In the genomic region with DNA sequence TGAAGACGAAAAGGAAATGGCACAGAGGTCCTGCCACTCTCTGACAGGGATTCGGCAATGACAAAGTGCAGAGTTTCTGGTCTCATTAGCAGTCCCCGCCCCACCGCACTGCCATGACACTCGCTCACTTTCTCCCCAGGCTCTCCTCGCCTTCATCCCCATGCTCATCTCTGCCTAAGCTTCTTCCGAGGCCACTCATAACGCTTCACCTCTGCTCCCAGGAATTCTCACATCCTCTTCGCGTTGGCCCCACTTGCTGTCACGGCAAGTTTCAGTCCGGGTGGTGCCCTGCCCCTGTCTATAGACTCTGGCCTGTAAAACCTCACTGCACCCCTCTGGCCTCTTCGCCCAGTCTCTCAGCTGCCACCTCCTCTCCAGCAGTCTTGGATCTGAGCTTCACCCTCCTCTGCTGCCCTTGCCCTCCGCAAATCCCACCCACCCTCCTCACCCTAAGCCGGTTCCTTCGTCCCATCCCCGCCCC, we compare ENCODE assay signal across 1 cellular context.
A peak's percentile ranks its signal among the peaks of the same experiment; 100 is the strongest.
TF ChIP-seq lines count a peak whose summit lies in the region.

No MANE protein-coding gene starts in this region.

TF ChIP-seq in HepG2, 621 proteins besides CTCF, POLR2A, EP300 and RAD21:
- TF ChIP-seq, protein P1, sequence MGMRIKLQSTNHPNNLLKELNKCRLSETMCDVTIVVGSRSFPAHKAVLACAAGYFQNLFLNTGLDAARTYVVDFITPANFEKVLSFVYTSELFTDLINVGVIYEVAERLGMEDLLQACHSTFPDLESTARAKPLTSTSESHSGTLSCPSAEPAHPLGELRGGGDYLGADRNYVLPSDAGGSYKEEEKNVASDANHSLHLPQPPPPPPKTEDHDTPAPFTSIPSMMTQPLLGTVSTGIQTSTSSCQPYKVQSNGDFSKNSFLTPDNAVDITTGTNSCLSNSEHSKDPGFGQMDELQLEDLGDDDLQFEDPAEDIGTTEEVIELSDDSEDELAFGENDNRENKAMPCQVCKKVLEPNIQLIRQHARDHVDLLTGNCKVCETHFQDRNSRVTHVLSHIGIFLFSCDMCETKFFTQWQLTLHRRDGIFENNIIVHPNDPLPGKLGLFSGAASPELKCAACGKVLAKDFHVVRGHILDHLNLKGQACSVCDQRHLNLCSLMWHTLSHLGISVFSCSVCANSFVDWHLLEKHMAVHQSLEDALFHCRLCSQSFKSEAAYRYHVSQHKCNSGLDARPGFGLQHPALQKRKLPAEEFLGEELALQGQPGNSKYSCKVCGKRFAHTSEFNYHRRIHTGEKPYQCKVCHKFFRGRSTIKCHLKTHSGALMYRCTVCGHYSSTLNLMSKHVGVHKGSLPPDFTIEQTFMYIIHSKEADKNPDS (CRISPR knock-in tag; IDR thresholded peaks at IDR 0.05) = 0 out of 2 replicates have a peak, but pooled peaks have one; percentile 60
- TF ChIP-seq ZNF225 (CRISPR knock-in tag; IDR thresholded peaks at IDR 0.05) (no peak), MTF2 (CRISPR knock-in tag; IDR thresholded peaks at IDR 0.05; ENCODE audit: borderline replicate concordance) (0 out of 2 replicates have a peak, but pooled peaks have one; percentile 84), ZBTB1 (CRISPR knock-in tag; IDR thresholded peaks at IDR 0.05; ENCODE audit: borderline replicate concordance) (no peak), ZNF670 (CRISPR knock-in tag; IDR thresholded peaks at IDR 0.05; ENCODE audit: borderline replicate concordance) (0 out of 2 replicates have a peak, but pooled peaks have one; percentile 21), KAT8 (CRISPR knock-in tag; IDR thresholded peaks at IDR 0.05) (no peak), ZBTB42 (CRISPR knock-in tag; IDR thresholded peaks at IDR 0.05) (0 out of 2 replicates have a peak, but pooled peaks have one; percentile 6), ZSCAN25 (CRISPR knock-in tag; IDR thresholded peaks at IDR 0.05) (peak; percentile 48), ZFP82 (CRISPR knock-in tag; IDR thresholded peaks at IDR 0.05; ENCODE audit: borderline replicate concordance) (0 out of 2 replicates have a peak, but pooled peaks have one; percentile 8), YY1 (IDR thresholded peaks at IDR 0.05; ENCODE audit: insufficient read depth, insufficient replicate concordance, low read depth, low read length) (peak; percentile 23), ELF4 (CRISPR knock-in tag; IDR thresholded peaks at IDR 0.05; ENCODE audit: borderline replicate concordance) (0 out of 2 replicates have a peak, but pooled peaks have one; percentile 19), ZNF33B (CRISPR knock-in tag; IDR thresholded peaks at IDR 0.05) (no peak), ZNF546 (CRISPR knock-in tag; conservative IDR thresholded peaks at IDR 0.05) (0 out of 2 replicates have a peak, but pooled peaks have one; percentile 3), SKI (IDR thresholded peaks at IDR 0.05; ENCODE audit: partially characterized antibody) (no peak), ZHX1 (CRISPR knock-in tag; IDR thresholded peaks at IDR 0.05; ENCODE audit: low read depth) (0 out of 2 replicates have a peak, but pooled peaks have one; percentile 41), HOXA3 (CRISPR knock-in tag; IDR thresholded peaks at IDR 0.05) (peak; percentile 29; the same call in 1 of the 2 replicates)
